ENCODE assay signal across 18 cellular contexts in genomic region chr9:126117631-126118030, GRCh38.
A peak's percentile ranks its signal among the peaks of the same experiment; 100 is the strongest.
DNase-seq lines count a peak whose midpoint lies in the region; TF ChIP-seq lines count a peak whose summit lies in the region.
"Had no signal": no experiment of that assay in that cellular context is flagged by ENCODE, and none has a peak within 500 bp of the region (broad histone marks: within the 10 kb centered on the region; RNA-seq: fewer than 3 reads in every experiment).

No MANE protein-coding gene starts in this region.

- no peak overlapping the region for H3K4me3 Mint-ChIP-seq in activated naive CD4-positive, alpha-beta T cell treated with anti-CD3 and anti-CD28 coated beads for 36 hours
- no peak overlapping the region for H3K4me3 Mint-ChIP-seq in glutamatergic neuron (ENCODE audit: unreplicated experiment)
- H3K4me3 Mint-ChIP-seq: B cell had no signal

- CTCF ChIA-PET in activated naive CD4-positive, alpha-beta T cell treated with anti-CD3 and anti-CD28 coated beads for 36 hours (lab: Charles Lee), result no interaction called here

- H3K9me3 Mint-ChIP-seq in activated naive CD4-positive, alpha-beta T cell treated with anti-CD3 and anti-CD28 coated beads for 36 hours, result no peaks in the 10 kb centered on the region
- H3K9me3 Mint-ChIP-seq in glutamatergic neuron (ENCODE audit: unreplicated experiment), result peaks cover 2% of the 10 kb centered on the region

- TF ChIP-seq CTCF in glutamatergic neuron (IDR thresholded peaks at IDR 0.05; ENCODE audit: partially characterized antibody, unreplicated experiment), result no peak

- H3K36me3 Mint-ChIP-seq in activated naive CD4-positive, alpha-beta T cell treated with anti-CD3 and anti-CD28 coated beads for 36 hours (ENCODE audit: low read depth), result no peaks in the 10 kb centered on the region
- peaks cover 9% of the 10 kb centered on the region for H3K36me3 Mint-ChIP-seq in glutamatergic neuron (ENCODE audit: unreplicated experiment)

- no peaks in the 10 kb centered on the region for H3K4me1 Mint-ChIP-seq in activated naive CD4-positive, alpha-beta T cell treated with anti-CD3 and anti-CD28 coated beads for 36 hours (ENCODE audit: low read depth)
- peaks cover 2% of the 10 kb centered on the region for H3K4me1 Mint-ChIP-seq in glutamatergic neuron (ENCODE audit: low read depth, unreplicated experiment)
- H3K4me1 Mint-ChIP-seq: B cell had no signal

- H3K27me3 Mint-ChIP-seq in activated naive CD4-positive, alpha-beta T cell treated with anti-CD3 and anti-CD28 coated beads for 36 hours (ENCODE audit: low read depth), result peaks cover 11% of the 10 kb centered on the region
- H3K27me3 Mint-ChIP-seq in glutamatergic neuron (ENCODE audit: unreplicated experiment), result peaks cover 3% of the 10 kb centered on the region

- intact Hi-C loops in activated naive CD4-positive, alpha-beta T cell treated with anti-CD3 and anti-CD28 coated beads for 36 hours (cut with micrococcal nuclease), result no loop called here

- DNase-seq in activated CD8-positive, alpha-beta memory T cell treated with anti-CD3 and anti-CD28 coated beads for 24 hours, result peak; percentile 40
- no peak for DNase-seq in activated CD8-positive, alpha-beta memory T cell treated with anti-CD3 and anti-CD28 coated beads, Interleukin-2, amount 50 U/mL, for 4 hours
- DNase-seq in ecto neural progenitor cell (ENCODE audit: low spot score), result peak; percentile 18
- DNase-seq in mucosa of gallbladder (ENCODE audit: low spot score), result peak; percentile 9
- DNase-seq in ureter (ENCODE audit: low spot score), result peak; percentile 24
- DNase-seq in activated naive CD4-positive, alpha-beta T cell treated with anti-CD3 and anti-CD28 coated beads for 36 hours, result no peak
- DNase-seq in glutamatergic neuron, result no peak
- DNase-seq in NCI-H345 (lab: John Stamatoyannopoulos, UW), result no peak
- DNase-seq: 8988T, DMS 273 treated with DMSO at 0.1 percent for 48 hours, DND-41, Kasumi-1, MM.1S, NCI-H1092, NCI-H1436 treated with DMSO at 0.1 percent for 48 hours, NCI-H2029 treated with DMSO at 0.1 percent for 48 hours, Peyer's patch had no signal

- no peak overlapping the region for H3K27ac Mint-ChIP-seq in activated naive CD4-positive, alpha-beta T cell treated with anti-CD3 and anti-CD28 coated beads for 36 hours
- no peak overlapping the region for H3K27ac Mint-ChIP-seq in glutamatergic neuron (ENCODE audit: unreplicated experiment)
- H3K27ac Mint-ChIP-seq: B cell had no signal

Comparison
In these comparisons a context has a peak if more than half of its experiments do, and no peak if none do; other contexts are left out.
1. DNase-seq: peak in activated CD8-positive, alpha-beta memory T cell treated with anti-CD3 and anti-CD28 coated beads for 24 hours (single experiment), ecto neural progenitor cell (single experiment), mucosa of gallbladder (single experiment) and ureter (single experiment); none in activated CD8-positive, alpha-beta memory T cell treated with anti-CD3 and anti-CD28 coated beads, Interleukin-2, amount 50 U/mL, for 4 hours (single experiment), activated naive CD4-positive, alpha-beta T cell treated with anti-CD3 and anti-CD28 coated beads for 36 hours (single experiment), glutamatergic neuron (single experiment) and NCI-H345 (single experiment).